Comparison of ENCODE assay signal across 19 cellular contexts in genomic region chr7:42502022-42502421, GRCh38.
DNase-seq lines count a peak whose midpoint lies in the region; ATAC-seq, FAIRE-seq and TF ChIP-seq lines count a peak whose summit lies in the region.
"Had no signal": no experiment of that assay in that cellular context is flagged by ENCODE, and none has a peak within 500 bp of the region (broad histone marks: within the 10 kb centered on the region; RNA-seq: fewer than 3 reads in every experiment).

No MANE protein-coding gene starts in this region.

- in situ Hi-C loops in brain microvascular endothelial cell (cut with HindIII; ENCODE audit: low pct_ligation_motif_present, low sequenced_read_pairs), result no loop called here

- no peak for TF ChIP-seq CTCF in brain microvascular endothelial cell (IDR thresholded peaks at IDR 0.05; ENCODE audit: low read depth, low read length, missing control alignments)
- TF ChIP-seq CTCF in keratinocyte (optimal IDR thresholded peaks at IDR 0.05 in 1 of 3, IDR thresholded peaks at IDR 0.05 in 1 of 3, conservative IDR thresholded peaks at IDR 0.05 in 1 of 3; ENCODE audit: extremely low read depth in 1 of 3, insufficient read depth in 2 of 3, low read length in 3 of 3), result no peak

- no peak overlapping the region for H3K4me2 ChIP-seq in keratinocyte (ENCODE audit: control insufficient read depth, extremely low read depth, insufficient read depth, low read depth, low read length)

- H3K79me2 ChIP-seq in keratinocyte (ENCODE audit: control insufficient read depth, insufficient read depth, low read length), result no peaks in the 10 kb centered on the region

- H3K4me1 Mint-ChIP-seq in stimulated activated memory B cell treated with anti-CD40 and anti-IgM and Interleukin-4, amounts not matched to agents 10 μg/mL and 1 μg/mL and 100 μg/mL, for 72 hours, result no peaks in the 10 kb centered on the region
- H3K4me1 Mint-ChIP-seq in CD8-positive, alpha-beta memory T cell, result no peaks in the 10 kb centered on the region

- H3K4me3 Mint-ChIP-seq in stimulated activated memory B cell treated with anti-CD40 and anti-IgM and Interleukin-4, amounts not matched to agents 10 μg/mL and 1 μg/mL and 100 μg/mL, for 72 hours, result no peak overlapping the region
- H3K4me3 Mint-ChIP-seq in CD8-positive, alpha-beta memory T cell, result no peak overlapping the region
- H3K4me3 Mint-ChIP-seq: activated naive CD4-positive, alpha-beta T cell treated with anti-CD3 and anti-CD28 coated beads for 36 hours; natural killer cell treated with Interleukin-12 subunit alpha and Interleukin-12 subunit beta and Interleukin-15 and Interleukin-18, amount 100 ng/mL, for 72 hours had no signal

- no peaks in the 10 kb centered on the region for H3K27me3 Mint-ChIP-seq in stimulated activated memory B cell treated with anti-CD40 and anti-IgM and Interleukin-4, amounts not matched to agents 10 μg/mL and 1 μg/mL and 100 μg/mL, for 72 hours
- H3K27me3 Mint-ChIP-seq in CD8-positive, alpha-beta memory T cell, result no peaks in the 10 kb centered on the region

- H3K27ac ChIP-seq in brain microvascular endothelial cell (no peak overlapping the region), keratinocyte (ENCODE audit: control insufficient read depth, insufficient read depth, low read length) (no peak overlapping the region)
- H3K27ac ChIP-seq in CD8-positive, alpha-beta memory T cell (ENCODE audit: low read depth, low read length), result no peak overlapping the region
- H3K27ac ChIP-seq: coronary artery, heart left ventricle, vagina had no signal

- no peaks in the 10 kb centered on the region for H3K9me3 ChIP-seq in keratinocyte (ENCODE audit: control insufficient read depth, low read depth, low read length)
- no peaks in the 10 kb centered on the region for H3K9me3 ChIP-seq in CD8-positive, alpha-beta memory T cell (ENCODE audit: low read length)
- H3K9me3 ChIP-seq: vagina had no signal

- H3K27ac Mint-ChIP-seq in stimulated activated memory B cell treated with anti-CD40 and anti-IgM and Interleukin-4, amounts not matched to agents 10 μg/mL and 1 μg/mL and 100 μg/mL, for 72 hours, result no peak overlapping the region
- H3K27ac Mint-ChIP-seq in CD8-positive, alpha-beta memory T cell, result no peak overlapping the region
- H3K27ac Mint-ChIP-seq: activated naive CD4-positive, alpha-beta T cell treated with anti-CD3 and anti-CD28 coated beads for 36 hours; natural killer cell treated with Interleukin-12 subunit alpha and Interleukin-12 subunit beta and Interleukin-15 and Interleukin-18, amount 100 ng/mL, for 72 hours had no signal

- H2AFZ ChIP-seq in keratinocyte (ENCODE audit: control insufficient read depth, low read length), result no peak overlapping the region

- no peak overlapping the region for H3K9ac ChIP-seq in keratinocyte (ENCODE audit: control insufficient read depth, extremely low read depth, insufficient read depth, low read length)

- no peaks in the 10 kb centered on the region for H3K27me3 ChIP-seq in brain microvascular endothelial cell (replicated peaks)
- H3K27me3 ChIP-seq in keratinocyte (ENCODE audit: control insufficient read depth, extremely low read depth, insufficient read depth, low read length), result no peaks in the 10 kb centered on the region
- no peaks in the 10 kb centered on the region for H3K27me3 ChIP-seq in CD8-positive, alpha-beta memory T cell (ENCODE audit: insufficient read depth, low read length, poor library complexity, severe bottlenecking)
- H3K27me3 ChIP-seq: heart left ventricle, vagina had no signal

- no peaks in the 10 kb centered on the region for H3K36me3 Mint-ChIP-seq in stimulated activated memory B cell treated with anti-CD40 and anti-IgM and Interleukin-4, amounts not matched to agents 10 μg/mL and 1 μg/mL and 100 μg/mL, for 72 hours
- H3K36me3 Mint-ChIP-seq in CD8-positive, alpha-beta memory T cell, result no peaks in the 10 kb centered on the region
- H3K36me3 Mint-ChIP-seq: natural killer cell treated with Interleukin-12 subunit alpha and Interleukin-12 subunit beta and Interleukin-15 and Interleukin-18, amount 100 ng/mL, for 72 hours had no signal

- ATAC-seq in stimulated activated memory B cell treated with anti-CD40 and anti-IgM and Interleukin-4, amounts not matched to agents 10 μg/mL and 1 μg/mL and 100 μg/mL, for 72 hours, result no peak
- no peak for ATAC-seq in GM21576 (IDR thresholded peaks at IDR 0.05; ENCODE audit: unreplicated experiment)
- ATAC-seq: natural killer cell treated with Interleukin-12 subunit alpha and Interleukin-12 subunit beta and Interleukin-15 and Interleukin-18, amount 100 ng/mL, for 72 hours had no signal

- dilution Hi-C loops in keratinocyte (cut with MboI; ENCODE audit: extremely low pct_ligation_motif_present, low sequenced_read_pairs), result no loop called here

- peaks cover 8% of the 10 kb centered on the region for H3K9me3 Mint-ChIP-seq in stimulated activated memory B cell treated with anti-CD40 and anti-IgM and Interleukin-4, amounts not matched to agents 10 μg/mL and 1 μg/mL and 100 μg/mL, for 72 hours
- H3K9me3 Mint-ChIP-seq in CD8-positive, alpha-beta memory T cell, result peaks cover 0 to 10% (median 2%) of the 10 kb centered on the region in 5 donors
- H3K9me3 Mint-ChIP-seq: natural killer cell treated with Interleukin-12 subunit alpha and Interleukin-12 subunit beta and Interleukin-15 and Interleukin-18, amount 100 ng/mL, for 72 hours had no signal

- H4K20me1 ChIP-seq in keratinocyte (ENCODE audit: control insufficient read depth, extremely low read depth, insufficient read depth, low read length), result no peaks in the 10 kb centered on the region

- FAIRE-seq in keratinocyte (lab: Jason Lieb, UNC), result peak; percentile 48

- no peaks in the 10 kb centered on the region for H3K9me1 ChIP-seq in keratinocyte (ENCODE audit: control insufficient read depth, extremely low read depth, insufficient read depth, low read length)

- no peak overlapping the region for H3K4me3 ChIP-seq in brain microvascular endothelial cell (ENCODE audit: low read depth, low read length)
- H3K4me3 ChIP-seq in keratinocyte (ENCODE audit: control insufficient read depth in 2 of 3, extremely low read depth in 1 of 3, insufficient read depth in 2 of 3, low read depth in 1 of 3, low read length in 3 of 3), result no peak overlapping the region
- no peak overlapping the region for H3K4me3 ChIP-seq in CD8-positive, alpha-beta memory T cell (ENCODE audit: low read length)
- H3K4me3 ChIP-seq: coronary artery, heart left ventricle, vagina had no signal

- DNase-seq in Daoy (ENCODE audit: low read depth), result peak; percentile 82
- DNase-seq in LHCN-M2 (ENCODE audit: low read depth), result peak; percentile 66
- DNase-seq in brain microvascular endothelial cell, result peak; percentile 35
- no peak for DNase-seq in keratinocyte (ENCODE audit: low read depth, low spot score)
- DNase-seq in CD8-positive, alpha-beta memory T cell, result no peak
- no peak for DNase-seq in HuH-7.5 (ENCODE audit: low spot score)
- DNase-seq: activated CD4-positive, alpha-beta T cell treated with anti-CD3 and anti-CD28 coated beads, Interleukin-2, amount 50 U/mL, for 1 hour; activated naive CD4-positive, alpha-beta T cell treated with anti-CD3 and anti-CD28 coated beads for 36 hours; heart left ventricle; Kasumi-1; mesendoderm; NCI-H1436; NCI-H82; stimulated activated CD4-positive, alpha-beta T cell treated with anti-CD3 and anti-CD28 coated beads, Interleukin-2, amount 100 ng/mL, for 48 hours had no signal

- H3K36me3 ChIP-seq in brain microvascular endothelial cell (replicated peaks) (no peaks in the 10 kb centered on the region), keratinocyte (ENCODE audit: control insufficient read depth in 2 of 2, extremely low read depth in 1 of 2, insufficient read depth in 2 of 2, low read length in 2 of 2) (no peaks in the 10 kb centered on the region)
- no peaks in the 10 kb centered on the region for H3K36me3 ChIP-seq in CD8-positive, alpha-beta memory T cell (ENCODE audit: insufficient read depth, low read length)
- H3K36me3 ChIP-seq: heart left ventricle, vagina had no signal

- no peaks in the 10 kb centered on the region for H3K4me1 ChIP-seq in keratinocyte (ENCODE audit: control insufficient read depth, extremely low read depth, insufficient read depth, low read length)
- no peaks in the 10 kb centered on the region for H3K4me1 ChIP-seq in CD8-positive, alpha-beta memory T cell (ENCODE audit: insufficient read depth, low read length)
- H3K4me1 ChIP-seq: heart left ventricle, vagina had no signal

- POLR2A ChIA-PET in CD8-positive, alpha-beta memory T cell (lab: Charles Lee), result no interaction called here

- CTCF ChIA-PET in CD8-positive, alpha-beta memory T cell (lab: Charles Lee), result interaction anchor here (1.3 kb wide), 1 partner anchor 12 kb away, joined by 3 read pairs; no protein-coding TSS in a partner anchor

Comparison
In these comparisons a context has a peak if more than half of its experiments do, and no peak if none do; other contexts are left out.
1. DNase-seq: peak in Daoy (single experiment), LHCN-M2 (single experiment) and brain microvascular endothelial cell (single experiment); none in keratinocyte (single experiment), CD8-positive, alpha-beta memory T cell (0 of 5) and HuH-7.5 (single experiment).